Comparison of ENCODE assay signal across 21 cellular contexts in genomic region chr12:5081016-5081415, GRCh38. TPM values are rescaled to one million over a fixed set of nuclear protein-coding genes. Genes with fewer than 3 reads are reported as not detected.
DNase-seq lines count a peak whose midpoint lies in the region; ATAC-seq and TF ChIP-seq lines count a peak whose summit lies in the region.
"Had no signal": no experiment of that assay in that cellular context is flagged by ENCODE, and none has a peak within 500 bp of the region (broad histone marks: within the 10 kb centered on the region; RNA-seq: fewer than 3 reads in every experiment).

No MANE protein-coding gene starts in this region.

- no peak overlapping the region for H3K4me3 Mint-ChIP-seq in endodermal cell
- H3K4me3 Mint-ChIP-seq: activated CD8-positive, alpha-beta memory T cell treated with anti-CD3 and anti-CD28 coated beads, Interleukin-2, amount 10 ng/mL, durations not matched to agents 7 days and 5 days; CD8-positive, alpha-beta memory T cell; HFFc6; naive thymus-derived CD4-positive, alpha-beta T cell had no signal

- no peak for TF ChIP-seq POLR2A in gastroesophageal sphincter (IDR thresholded peaks at IDR 0.05)

- H3K4me1 Mint-ChIP-seq in endodermal cell = peaks cover 2% of the 10 kb centered on the region
- H3K4me1 Mint-ChIP-seq: activated CD8-positive, alpha-beta memory T cell treated with anti-CD3 and anti-CD28 coated beads, Interleukin-2, amount 10 ng/mL, durations not matched to agents 7 days and 5 days; CD8-positive, alpha-beta memory T cell; naive thymus-derived CD4-positive, alpha-beta T cell had no signal

- TF ChIP-seq EP300 in gastroesophageal sphincter (IDR thresholded peaks at IDR 0.05) = no peak

- ATAC-seq in thoracic aorta (ENCODE audit: insufficient number of reproducible peaks, low FRiP score, low read depth) = no peak
- no peak for ATAC-seq in gastroesophageal sphincter
- ATAC-seq: activated CD8-positive, alpha-beta memory T cell treated with anti-CD3 and anti-CD28 coated beads, Interleukin-2, amount 10 ng/mL, durations not matched to agents 7 days and 5 days; activated naive CD4-positive, alpha-beta T cell treated with anti-CD3 and anti-CD28 coated beads, Interleukin-2, amount 50 U/mL, for 72 hours; naive thymus-derived CD4-positive, alpha-beta T cell had no signal

- no peak overlapping the region for H3K27ac Mint-ChIP-seq in endodermal cell
- H3K27ac Mint-ChIP-seq: activated CD8-positive, alpha-beta memory T cell treated with anti-CD3 and anti-CD28 coated beads, Interleukin-2, amount 10 ng/mL, durations not matched to agents 7 days and 5 days; activated naive CD4-positive, alpha-beta T cell treated with anti-CD3 and anti-CD28 coated beads, Interleukin-2, amount 50 U/mL, for 72 hours; HFFc6; naive thymus-derived CD4-positive, alpha-beta T cell had no signal

- H3K27me3 Mint-ChIP-seq in endodermal cell (ENCODE audit: insufficient read depth) = peaks cover 14% of the 10 kb centered on the region

- 51 to 80% methylated on average over 6 to 12 of the region's 12 CpGs for WGBS in endodermal cell (ENCODE audit: insufficient coverage in 1 of 2, insufficient read length in 1 of 2), 2 experiments
- 71% methylated on average over 5 to 11 of the region's 12 CpGs for WGBS in gastroesophageal sphincter (ENCODE audit: low coverage in 1 of 2), 2 donors

- TF ChIP-seq CTCF in endodermal cell (conservative IDR thresholded peaks at IDR 0.05) = no peak
- no peak for TF ChIP-seq CTCF in thoracic aorta (IDR thresholded peaks at IDR 0.05)
- TF ChIP-seq CTCF in gastroesophageal sphincter (IDR thresholded peaks at IDR 0.05) = no peak

- H3K27me3 ChIP-seq in endodermal cell (ENCODE audit: control insufficient read depth, insufficient read depth, low read length, poor library complexity, severe bottlenecking) (peaks cover 13% of the 10 kb centered on the region), thoracic aorta (replicated peaks; ENCODE audit: insufficient read depth) (no peaks in the 10 kb centered on the region), gastroesophageal sphincter (no peaks in the 10 kb centered on the region)
- H3K27me3 ChIP-seq: tibial nerve had no signal

- H3K4me1 ChIP-seq in endodermal cell (ENCODE audit: control insufficient read depth, insufficient read depth, low read length) (peaks cover 5% of the 10 kb centered on the region), thoracic aorta (ENCODE audit: control insufficient read depth in 1 of 2, low read depth in 2 of 2) (peaks cover 46 to 90% of the 10 kb centered on the region in 2 donors), gastroesophageal sphincter (peaks cover 0 to 32% (median 9%) of the 10 kb centered on the region in 3 donors)
- H3K4me1 ChIP-seq: parathyroid adenoma, tibial nerve had no signal

- H3K27ac ChIP-seq in endodermal cell (ENCODE audit: low read depth, low read length) = no peak overlapping the region
- peak overlapping the region; percentile 83 to 90 for H3K27ac ChIP-seq in thoracic aorta
- no peak overlapping the region for H3K27ac ChIP-seq in gastroesophageal sphincter
- H3K27ac ChIP-seq: HL-60, parathyroid adenoma, tibial nerve had no signal

- no peaks in the 10 kb centered on the region for H3K36me3 Mint-ChIP-seq in endodermal cell (ENCODE audit: low read depth)
- H3K36me3 Mint-ChIP-seq: activated CD8-positive, alpha-beta memory T cell treated with anti-CD3 and anti-CD28 coated beads, Interleukin-2, amount 10 ng/mL, durations not matched to agents 7 days and 5 days; activated naive CD4-positive, alpha-beta T cell treated with anti-CD3 and anti-CD28 coated beads, Interleukin-2, amount 50 U/mL, for 72 hours; CD8-positive, alpha-beta memory T cell; naive thymus-derived CD4-positive, alpha-beta T cell had no signal

- H3K9me3 Mint-ChIP-seq in endodermal cell = no peaks in the 10 kb centered on the region
- H3K9me3 Mint-ChIP-seq: activated naive CD4-positive, alpha-beta T cell treated with anti-CD3 and anti-CD28 coated beads, Interleukin-2, amount 50 U/mL, for 72 hours; CD8-positive, alpha-beta memory T cell; HFFc6; naive thymus-derived CD4-positive, alpha-beta T cell had no signal

- H3K9ac ChIP-seq in endodermal cell (ENCODE audit: extremely low read depth, low read length, poor library complexity, severe bottlenecking) = no peak overlapping the region
- H3K9ac ChIP-seq: parathyroid adenoma had no signal

- no peak overlapping the region for H3K4me3 ChIP-seq in endodermal cell (ENCODE audit: low read length)
- no peak overlapping the region for H3K4me3 ChIP-seq in thoracic aorta
- no peak overlapping the region for H3K4me3 ChIP-seq in gastroesophageal sphincter
- H3K4me3 ChIP-seq: tibial nerve had no signal

- H3K36me3 ChIP-seq in endodermal cell (ENCODE audit: control insufficient read depth, insufficient read depth, low read length) = no peaks in the 10 kb centered on the region
- no peaks in the 10 kb centered on the region for H3K36me3 ChIP-seq in thoracic aorta
- H3K36me3 ChIP-seq in gastroesophageal sphincter = no peaks in the 10 kb centered on the region
- H3K36me3 ChIP-seq: tibial nerve had no signal

- peak; percentile 43 for DNase-seq in NCI-H82 treated with DMSO at 0.1 percent for 48 hours (lab: John Stamatoyannopoulos, UW; ENCODE audit: unreplicated experiment)
- peak; percentile 85 for DNase-seq in endodermal cell
- DNase-seq in kidney tubule cell (ENCODE audit: low spot score) = peak; percentile 43
- DNase-seq in thoracic aorta (ENCODE audit: low spot score) = no peak
- no peak for DNase-seq in NCI-H526 treated with DMSO at 0.1 percent for 48 hours (lab: John Stamatoyannopoulos, UW)
- no peak for DNase-seq in AG08396 (ENCODE audit: low spot score)
- DNase-seq: activated CD4-positive, alpha-beta T cell treated with anti-CD3 and anti-CD28 coated beads for 48 hours; activated CD8-positive, alpha-beta memory T cell treated with anti-CD3 and anti-CD28 coated beads, Interleukin-2, amount 10 ng/mL, durations not matched to agents 7 days and 5 days; CD8-positive, alpha-beta memory T cell; DND-41; HFFc6; naive thymus-derived CD4-positive, alpha-beta T cell; SHP77; stimulated activated CD4-positive, alpha-beta T cell treated with anti-CD3 and anti-CD28 coated beads, Interleukin-2, amount 100 ng/mL, for 48 hours; stimulated activated naive CD4-positive, alpha-beta T cell treated with Interleukin-2 at 50 U/mL for 16 hours had no signal

- H3K9me3 ChIP-seq in endodermal cell (ENCODE audit: control insufficient read depth, low read length) = no peaks in the 10 kb centered on the region
- no peaks in the 10 kb centered on the region for H3K9me3 ChIP-seq in thoracic aorta
- no peaks in the 10 kb centered on the region for H3K9me3 ChIP-seq in gastroesophageal sphincter
- H3K9me3 ChIP-seq: tibial nerve had no signal

RNA-seq across cellular contexts. Expression of gene KCNA5, which starts 37.3 kb away (rescaled TPM):
- total RNA-seq in endodermal cell = not detected
- 0.75 TPM for polyA plus RNA-seq in endodermal cell (2013, experiment 1 of 2)
- 0.66 TPM for polyA plus RNA-seq in endodermal cell (2013, experiment 2 of 2)
- 10 to 100 TPM; 58.8 to 91.7 TPM for total RNA-seq in thoracic aorta
- total RNA-seq in gastroesophageal sphincter = 10 to 100 TPM in 2 of 4 donors, 1 to 10 TPM in 2; 1.3 to 37.3 (median 6.8) TPM
- total RNA-seq: activated CD8-positive, alpha-beta memory T cell treated with anti-CD3 and anti-CD28 coated beads, Interleukin-2, amount 10 ng/mL, durations not matched to agents 7 days and 5 days; activated naive CD4-positive, alpha-beta T cell treated with anti-CD3 and anti-CD28 coated beads, Interleukin-2, amount 50 U/mL, for 72 hours; CD8-positive, alpha-beta memory T cell; HFFc6; naive thymus-derived CD4-positive, alpha-beta T cell had no signal
- polyA plus RNA-seq: CD8-positive, alpha-beta memory T cell; keratinocyte; naive thymus-derived CD4-positive, alpha-beta T cell had no signal

Comparison
In these comparisons a context has a peak if more than half of its experiments do, and no peak if none do; other contexts are left out.
1. DNase-seq: peak in NCI-H82 treated with DMSO at 0.1 percent for 48 hours (single experiment), endodermal cell (single experiment) and kidney tubule cell (single experiment); none in thoracic aorta (single experiment), NCI-H526 treated with DMSO at 0.1 percent for 48 hours (single experiment) and AG08396 (single experiment).
2. H3K27ac ChIP-seq: peak in thoracic aorta (2 of 2); none in endodermal cell (single experiment) and gastroesophageal sphincter (0 of 4).